In genomic region chr16:18832613-18833012, GRCh38 we compare ENCODE assay signal across 26 cellular contexts.
"Had no signal": no experiment of that assay in that cellular context is flagged by ENCODE, and none has a peak within 500 bp of the region (broad histone marks: within the 10 kb centered on the region; RNA-seq: fewer than 3 reads in every experiment).

No MANE protein-coding gene starts in this region.

- H3K27ac ChIP-seq: colonic mucosa, epithelial cell of prostate, esophagus squamous epithelium, gastrocnemius medialis, heart right ventricle, left lung, lower lobe of right lung had no signal

- DNase-seq: colonic mucosa; cortex of kidney; effector CD8-positive, alpha-beta T cell; effector memory CD8-positive, alpha-beta T cell; endodermal cell; erythroblast; esophagus squamous epithelium; foreskin fibroblast; foreskin melanocyte; gastrocnemius medialis; glutamatergic neuron; head of caudate nucleus; heart right ventricle; hippocampal formation; left cardiac atrium; left lung; left ventricle myocardium superior; lower lobe of right lung; mesenchymal stem cell; mucosa of descending colon had no signal

- H3K4me3 Mint-ChIP-seq: dendritic cell treated with granulocyte-macrophage colony-stimulating factor and Interleukin-4, amounts not matched to agents 40 ng/mL and 50 ng/mL, for 4 days; effector memory CD8-positive, alpha-beta T cell; endodermal cell; mesothelial cell of epicardium had no signal

- H3K27me3 ChIP-seq: colonic mucosa, esophagus squamous epithelium, gastrocnemius medialis, heart right ventricle, left lung had no signal

- H3K9me3 Mint-ChIP-seq: effector memory CD8-positive, alpha-beta T cell; endodermal cell; mesothelial cell of epicardium had no signal

- H3K4me1 Mint-ChIP-seq: mesothelial cell of epicardium had no signal

- FAIRE-seq: endometrium, islet of Langerhans, keratinocyte had no signal

- H3K4me3 ChIP-seq: colonic mucosa, esophagus squamous epithelium, gastrocnemius medialis, heart right ventricle, left lung, lower lobe of right lung, mucosa of descending colon had no signal

- H3K27me3 Mint-ChIP-seq: dendritic cell treated with granulocyte-macrophage colony-stimulating factor and Interleukin-4, amounts not matched to agents 40 ng/mL and 50 ng/mL, for 4 days; effector memory CD8-positive, alpha-beta T cell had no signal

- H3K4me1 ChIP-seq: esophagus squamous epithelium, gastrocnemius medialis, heart right ventricle, left lung, lower lobe of right lung had no signal

- H3K27ac Mint-ChIP-seq: dendritic cell treated with granulocyte-macrophage colony-stimulating factor and Interleukin-4, amounts not matched to agents 40 ng/mL and 50 ng/mL, for 4 days; effector memory CD8-positive, alpha-beta T cell; endodermal cell; mesothelial cell of epicardium had no signal

- ATAC-seq: effector memory CD8-positive, alpha-beta T cell; gastrocnemius medialis; heart right ventricle; left cardiac atrium; left lung; left ventricle myocardium superior; lower lobe of right lung; mucosa of descending colon had no signal

- H3K9me3 ChIP-seq: colonic mucosa, esophagus squamous epithelium, gastrocnemius medialis, heart right ventricle, left lung, lower lobe of right lung, mucosa of descending colon had no signal
